Comparison of ENCODE assay signal across 7 cellular contexts in the genomic region with DNA sequence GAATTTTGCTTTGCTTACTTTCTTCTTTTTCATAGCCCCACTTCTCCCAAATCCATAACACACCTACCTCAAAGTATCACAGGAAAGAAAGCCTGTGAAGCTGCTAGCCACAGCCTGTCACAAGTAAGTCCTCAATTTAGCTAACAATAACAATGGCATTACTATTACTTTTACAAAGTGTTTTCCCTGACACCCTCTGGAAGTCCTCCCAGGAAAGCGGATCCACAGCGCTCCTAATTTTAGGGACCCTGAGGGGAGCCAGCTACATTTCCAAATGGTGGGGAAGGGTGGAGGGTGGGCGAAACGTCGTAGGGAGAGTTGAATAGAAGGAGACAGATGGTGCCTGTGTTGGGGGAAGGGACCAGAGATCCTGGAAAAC. TPM values are rescaled to one million over a fixed set of nuclear protein-coding genes. Genes with fewer than 3 reads are reported as not detected.
DNase-seq lines count a peak whose midpoint lies in the region; ATAC-seq and TF ChIP-seq lines count a peak whose summit lies in the region.

No MANE protein-coding gene starts in this region.

- H3K4me3 ChIP-seq in HCT116 (replicated peaks in 1 of 2; ENCODE audit: low read depth in 1 of 2, low read length in 2 of 2) (peak overlapping the region; percentile 47 to 70), WI38 (ENCODE audit: low read depth, low read length) (peak overlapping the region; percentile 69), sigmoid colon (peak overlapping the region in 3 of 4 donors; percentile 35 to 52 (median 50))

- peak overlapping the region; percentile 77 for H3K9ac ChIP-seq in HCT116 (ENCODE audit: low read length)

- 16 to 23% methylated on average over 5 of the region's 5 CpGs for WGBS in sigmoid colon, 2 donors

- ATAC-seq in HCT116 (no peak), HG03045 (IDR thresholded peaks at IDR 0.05; ENCODE audit: unreplicated experiment) (no peak), HG03280 (IDR thresholded peaks at IDR 0.05; ENCODE audit: unreplicated experiment) (no peak)

- H3K4me2 ChIP-seq in HCT116 (ENCODE audit: low read length): peak overlapping the region; percentile 78

- H3K9me3 Mint-ChIP-seq in glutamatergic neuron (ENCODE audit: unreplicated experiment): peaks cover 7% of the 10 kb centered on the region

- peaks cover 43% of the 10 kb centered on the region for H3K79me2 ChIP-seq in HCT116 (ENCODE audit: insufficient read depth, low read length)

- peak overlapping the region; percentile 79 for H2AFZ ChIP-seq in HCT116 (ENCODE audit: low read depth, low read length, poor library complexity, severe bottlenecking)

- no peak for TF ChIP-seq RAD21 in HCT116 (IDR thresholded peaks at IDR 0.05; ENCODE audit: low read depth)

- H3K4me1 Mint-ChIP-seq in glutamatergic neuron (ENCODE audit: low read depth, unreplicated experiment): peaks cover 2% of the 10 kb centered on the region

- H3K9me3 ChIP-seq in HCT116 (ENCODE audit: control insufficient read depth in 1 of 2, insufficient read depth in 1 of 2, low read depth in 1 of 2, low read length in 2 of 2) (no peaks in the 10 kb centered on the region), sigmoid colon (no peaks in the 10 kb centered on the region)

- no peaks in the 10 kb centered on the region for H3K9me2 ChIP-seq in HCT116 (ENCODE audit: insufficient read depth)

- TF ChIP-seq EP300 in sigmoid colon (IDR thresholded peaks at IDR 0.05): no peak

- H3K36me3 ChIP-seq in HCT116 (ENCODE audit: control insufficient read depth in 1 of 2, insufficient read depth in 2 of 2, low read length in 2 of 2) (no peaks in the 10 kb centered on the region; a peak in 1 of 4 replicates), sigmoid colon (no peaks in the 10 kb centered on the region)

- CTCF ChIA-PET in HCT116 (lab: Charles Lee): interaction anchor here (1.2 kb wide), 1 partner anchor 10 kb away, joined by 3 read pairs; no protein-coding TSS in a partner anchor

- H3K27ac ChIP-seq in HCT116 (ENCODE audit: low read depth, low read length): peak overlapping the region; percentile 80
- no peak overlapping the region for H3K27ac ChIP-seq in sigmoid colon

- intact Hi-C loops in HCT116 (cut with micrococcal nuclease) (loop anchor here (5.0 kb wide), 2 partner anchors 121 to 196 kb away; a partner anchor contains a TSS), sigmoid colon (cut with DNase I) (no loop called here)

- peaks cover 6% of the 10 kb centered on the region; the same call in 1 of the 2 replicates for H4K20me1 ChIP-seq in HCT116 (ENCODE audit: insufficient read depth)

- POLR2A ChIA-PET in HCT116 (lab: Charles Lee): interaction anchor here (0.7 to 2.4 kb wide), 2 partner anchors 11 to 34 kb away, joined by 3 to 16 read pairs; no protein-coding TSS in a partner anchor

- peak overlapping the region; percentile 86 for H3K4me3 Mint-ChIP-seq in glutamatergic neuron (ENCODE audit: unreplicated experiment)

- no peak for DNase-seq in HCT116 (ENCODE audit: low read depth, low spot score)
- no peak for DNase-seq in glutamatergic neuron
- DNase-seq in sigmoid colon: no peak
- no peak for DNase-seq in EL

- H3K27me3 ChIP-seq in HCT116 (ENCODE audit: insufficient read depth, low read length): no peaks in the 10 kb centered on the region
- peaks cover 6 to 45% (median 30%) of the 10 kb centered on the region in 3 donors for H3K27me3 ChIP-seq in sigmoid colon

- peaks cover 13% of the 10 kb centered on the region for H3K27me3 Mint-ChIP-seq in glutamatergic neuron (ENCODE audit: unreplicated experiment)

- BruUV-seq in HCT116 (replicated peaks; lab: Mats Ljungman, UMichigan): TSS peak; percentile 100

- H3K36me3 Mint-ChIP-seq in glutamatergic neuron (ENCODE audit: unreplicated experiment): peaks cover under 1% of the 10 kb centered on the region

- RAD21 ChIA-PET in HCT116 (lab: Charles Lee; ENCODE audit: low non-redundant PET in 1 of 2, low total read pairs in 2 of 2, uncharacterized antibody in 2 of 2, unreplicated experiment in 2 of 2): no interaction called here

- no peak overlapping the region for H3K27ac Mint-ChIP-seq in glutamatergic neuron (ENCODE audit: unreplicated experiment)

- H3K4me1 ChIP-seq in HCT116 (ENCODE audit: control insufficient read depth in 1 of 2, insufficient read depth in 2 of 2, low read length in 2 of 2) (peaks cover 48 to 72% of the 10 kb centered on the region in 2 experiments), sigmoid colon (peaks cover 0 to 18% (median 14%) of the 10 kb centered on the region in 4 donors)

- TF ChIP-seq CTCF in HCT116 (IDR thresholded peaks at IDR 0.05 in 2 of 3, conservative IDR thresholded peaks at IDR 0.05 in 1 of 3; ENCODE audit: borderline replicate concordance in 1 of 3, insufficient read depth in 1 of 3, low read depth in 2 of 3, low read length in 2 of 3): no peak
- TF ChIP-seq CTCF in WI38 (IDR thresholded peaks at IDR 0.05; ENCODE audit: low read depth, low read length): no peak
- TF ChIP-seq CTCF in glutamatergic neuron (IDR thresholded peaks at IDR 0.05; ENCODE audit: partially characterized antibody, unreplicated experiment): no peak
- no peak for TF ChIP-seq CTCF in sigmoid colon (IDR thresholded peaks at IDR 0.05)

- no peak for TF ChIP-seq POLR2A in HCT116 (IDR thresholded peaks at IDR 0.05; ENCODE audit: borderline replicate concordance, extremely low read depth, insufficient read depth, insufficient read length)
- no peak for TF ChIP-seq POLR2A in sigmoid colon (IDR thresholded peaks at IDR 0.05)

TF ChIP-seq in HCT116, 20 proteins besides CTCF, POLR2A, EP300 and RAD21:
- TF ChIP-seq SIN3A (IDR thresholded peaks at IDR 0.05; ENCODE audit: low read depth) (no peak), FOSL1 (IDR thresholded peaks at IDR 0.05; ENCODE audit: low read depth) (no peak), POLR2AphosphoS5 (IDR thresholded peaks at IDR 0.05; ENCODE audit: low read depth, low read length) (no peak), ZFX (IDR thresholded peaks at IDR 0.05) (no peak), SRF (IDR thresholded peaks at IDR 0.05; ENCODE audit: low read depth) (no peak), JUND (IDR thresholded peaks at IDR 0.05) (no peak), SP1 (IDR thresholded peaks at IDR 0.05; ENCODE audit: low read depth) (no peak), ELF1 (IDR thresholded peaks at IDR 0.05; ENCODE audit: borderline replicate concordance, low read depth) (no peak), CEBPB (IDR thresholded peaks at IDR 0.05; ENCODE audit: low read depth) (no peak), ZNF274 (IDR thresholded peaks at IDR 0.05; ENCODE audit: low read depth, low read length) (no peak), EGR1 (IDR thresholded peaks at IDR 0.05; ENCODE audit: low read depth) (no peak), EZH2 (IDR thresholded peaks at IDR 0.05) (no peak), EZH2phosphoT487 (IDR thresholded peaks at IDR 0.05; ENCODE audit: borderline replicate concordance) (no peak), CBX3 (IDR thresholded peaks at IDR 0.05; ENCODE audit: low read depth) (no peak)
- TF ChIP-seq, protein P1, sequence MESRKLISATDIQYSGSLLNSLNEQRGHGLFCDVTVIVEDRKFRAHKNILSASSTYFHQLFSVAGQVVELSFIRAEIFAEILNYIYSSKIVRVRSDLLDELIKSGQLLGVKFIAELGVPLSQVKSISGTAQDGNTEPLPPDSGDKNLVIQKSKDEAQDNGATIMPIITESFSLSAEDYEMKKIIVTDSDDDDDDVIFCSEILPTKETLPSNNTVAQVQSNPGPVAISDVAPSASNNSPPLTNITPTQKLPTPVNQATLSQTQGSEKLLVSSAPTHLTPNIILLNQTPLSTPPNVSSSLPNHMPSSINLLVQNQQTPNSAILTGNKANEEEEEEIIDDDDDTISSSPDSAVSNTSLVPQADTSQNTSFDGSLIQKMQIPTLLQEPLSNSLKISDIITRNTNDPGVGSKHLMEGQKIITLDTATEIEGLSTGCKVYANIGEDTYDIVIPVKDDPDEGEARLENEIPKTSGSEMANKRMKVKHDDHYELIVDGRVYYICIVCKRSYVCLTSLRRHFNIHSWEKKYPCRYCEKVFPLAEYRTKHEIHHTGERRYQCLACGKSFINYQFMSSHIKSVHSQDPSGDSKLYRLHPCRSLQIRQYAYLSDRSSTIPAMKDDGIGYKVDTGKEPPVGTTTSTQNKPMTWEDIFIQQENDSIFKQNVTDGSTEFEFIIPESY (IDR thresholded peaks at IDR 0.05; ENCODE audit: extremely low read depth, insufficient replicate concordance, low read length): no peak
- TF ChIP-seq, protein P2, sequence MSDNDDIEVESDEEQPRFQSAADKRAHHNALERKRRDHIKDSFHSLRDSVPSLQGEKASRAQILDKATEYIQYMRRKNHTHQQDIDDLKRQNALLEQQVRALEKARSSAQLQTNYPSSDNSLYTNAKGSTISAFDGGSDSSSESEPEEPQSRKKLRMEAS (IDR thresholded peaks at IDR 0.05): no peak
- TF ChIP-seq, protein P3, sequence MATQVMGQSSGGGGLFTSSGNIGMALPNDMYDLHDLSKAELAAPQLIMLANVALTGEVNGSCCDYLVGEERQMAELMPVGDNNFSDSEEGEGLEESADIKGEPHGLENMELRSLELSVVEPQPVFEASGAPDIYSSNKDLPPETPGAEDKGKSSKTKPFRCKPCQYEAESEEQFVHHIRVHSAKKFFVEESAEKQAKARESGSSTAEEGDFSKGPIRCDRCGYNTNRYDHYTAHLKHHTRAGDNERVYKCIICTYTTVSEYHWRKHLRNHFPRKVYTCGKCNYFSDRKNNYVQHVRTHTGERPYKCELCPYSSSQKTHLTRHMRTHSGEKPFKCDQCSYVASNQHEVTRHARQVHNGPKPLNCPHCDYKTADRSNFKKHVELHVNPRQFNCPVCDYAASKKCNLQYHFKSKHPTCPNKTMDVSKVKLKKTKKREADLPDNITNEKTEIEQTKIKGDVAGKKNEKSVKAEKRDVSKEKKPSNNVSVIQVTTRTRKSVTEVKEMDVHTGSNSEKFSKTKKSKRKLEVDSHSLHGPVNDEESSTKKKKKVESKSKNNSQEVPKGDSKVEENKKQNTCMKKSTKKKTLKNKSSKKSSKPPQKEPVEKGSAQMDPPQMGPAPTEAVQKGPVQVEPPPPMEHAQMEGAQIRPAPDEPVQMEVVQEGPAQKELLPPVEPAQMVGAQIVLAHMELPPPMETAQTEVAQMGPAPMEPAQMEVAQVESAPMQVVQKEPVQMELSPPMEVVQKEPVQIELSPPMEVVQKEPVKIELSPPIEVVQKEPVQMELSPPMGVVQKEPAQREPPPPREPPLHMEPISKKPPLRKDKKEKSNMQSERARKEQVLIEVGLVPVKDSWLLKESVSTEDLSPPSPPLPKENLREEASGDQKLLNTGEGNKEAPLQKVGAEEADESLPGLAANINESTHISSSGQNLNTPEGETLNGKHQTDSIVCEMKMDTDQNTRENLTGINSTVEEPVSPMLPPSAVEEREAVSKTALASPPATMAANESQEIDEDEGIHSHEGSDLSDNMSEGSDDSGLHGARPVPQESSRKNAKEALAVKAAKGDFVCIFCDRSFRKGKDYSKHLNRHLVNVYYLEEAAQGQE (IDR thresholded peaks at IDR 0.05; ENCODE audit: low read depth): no peak
TF ChIP-seq in HCT116: peak in this region for 0.

RNA-seq across cellular contexts. Expression of a gene that starts 0.6 kb away (rescaled TPM):
- total RNA-seq in HCT116 (2021; ENCODE audit: unreplicated experiment) (52.6 TPM), glutamatergic neuron (ENCODE audit: unreplicated experiment) (1.5 TPM), sigmoid colon (1 to 10 TPM in 1 of 4 donors, under 1 TPM in 2, not detected in 1; 0.27 to 1.1 (median 0.28) TPM)
- 38.6 and 39.3 TPM in 2 replicates for polyA plus RNA-seq in HCT116 (2012)
- polyA plus RNA-seq in sigmoid colon: 10 to 100 TPM; 11.4 to 15.4 (median 15.0) TPM

Comparison
In these comparisons a context has a peak if more than half of its experiments do, and no peak if none do; other contexts are left out.
1. RNA of a gene that starts 0.6 kb away (total RNA-seq): 52.6 TPM in HCT116 (single experiment); 1.5 TPM in glutamatergic neuron (single experiment) and 0.27 to 1.1 TPM in sigmoid colon; every median in the first group is over 10 times any median in the second.
2. Peak in every context shown above with its lines, with median percentiles within 50 percentile points of each other: H3K4me3 ChIP-seq.